In the genomic region with DNA sequence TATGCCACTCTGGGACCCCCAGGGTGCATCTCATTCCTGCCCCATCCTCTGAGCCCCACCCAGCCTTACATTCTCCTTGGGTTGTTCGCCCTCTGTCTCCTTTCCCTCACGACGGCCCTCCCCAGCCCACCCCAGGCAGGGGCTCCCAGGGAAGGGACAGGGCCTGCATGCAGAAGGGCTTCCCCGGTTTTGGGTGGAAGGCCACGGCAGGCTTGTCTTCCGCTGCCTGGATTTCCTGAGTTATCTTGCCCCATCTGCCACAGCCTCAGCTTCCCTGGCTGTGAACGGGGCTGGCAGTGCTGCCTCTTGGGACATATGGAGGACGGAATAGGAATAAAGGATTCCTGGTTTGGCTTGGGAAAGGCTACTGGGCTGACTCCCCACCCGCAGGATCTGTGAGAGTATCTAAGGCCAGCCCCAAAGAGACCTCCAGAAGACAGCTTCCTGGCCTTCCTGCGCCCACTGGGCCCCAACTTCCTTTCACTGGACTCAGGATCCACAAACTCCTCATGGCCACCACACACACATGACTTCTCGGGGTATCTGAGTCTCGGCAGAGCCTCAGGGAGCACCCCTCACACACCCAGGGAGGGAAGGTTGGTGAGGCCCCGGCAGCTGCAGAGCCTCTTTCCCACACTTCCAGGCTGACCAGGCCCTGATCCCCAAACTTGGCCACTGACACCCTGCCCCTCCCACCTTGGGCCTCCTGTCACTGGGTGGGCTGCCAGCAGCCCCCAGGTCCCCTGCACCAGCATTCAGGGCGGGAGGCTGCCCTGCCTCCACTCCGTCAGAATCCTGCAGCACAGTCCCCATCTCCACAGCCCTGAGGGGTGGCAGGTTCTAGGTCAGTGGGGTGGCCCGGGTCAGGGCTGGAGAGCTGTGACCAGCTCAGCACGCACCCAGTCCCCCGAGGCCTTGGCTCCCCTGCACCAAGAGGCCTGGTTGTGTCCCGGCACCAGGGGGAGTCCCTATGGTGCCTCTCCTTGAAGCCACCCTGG, we compare ENCODE assay signal across 2 cellular contexts.
TF ChIP-seq lines count a peak whose summit lies in the region.

No MANE protein-coding gene starts in this region.

TF ChIP-seq in SK-N-SH, 30 proteins besides CTCF, POLR2A, EP300 and RAD21:
- TF ChIP-seq POLR2AphosphoS5 (IDR thresholded peaks at IDR 0.05; ENCODE audit: low read depth, low read length) = no peak
- no peak for TF ChIP-seq RCOR1 (IDR thresholded peaks at IDR 0.05; ENCODE audit: low read length)
TF ChIP-seq in SK-N-SH: peak in this region for 0.

TF ChIP-seq in SK-N-SH treated with all-trans-retinoic acid at 6 μM for 48 hours, 23 proteins besides CTCF, POLR2A, EP300 and RAD21:
- TF ChIP-seq SNAI2 (CRISPR knock-in tag; IDR thresholded peaks at IDR 0.05) (no peak), ZNF8 (CRISPR knock-in tag; IDR thresholded peaks at IDR 0.05) (no peak), OSR1 (CRISPR knock-in tag; IDR thresholded peaks at IDR 0.05) (no peak), CSRNP3 (CRISPR knock-in tag; IDR thresholded peaks at IDR 0.05) (no peak), ZNF565 (CRISPR knock-in tag; conservative IDR thresholded peaks at IDR 0.05; ENCODE audit: low read depth) (no peak), ISL1 (CRISPR knock-in tag; IDR thresholded peaks at IDR 0.05) (no peak), ARNTL (CRISPR knock-in tag; IDR thresholded peaks at IDR 0.05; ENCODE audit: borderline replicate concordance, low read depth) (no peak), RARB (CRISPR knock-in tag; IDR thresholded peaks at IDR 0.05) (no peak), GLIS3 (CRISPR knock-in tag; IDR thresholded peaks at IDR 0.05) (no peak), ZC3H10 (CRISPR knock-in tag; IDR thresholded peaks at IDR 0.05) (no peak), BACH2 (CRISPR knock-in tag; IDR thresholded peaks at IDR 0.05; ENCODE audit: borderline replicate concordance) (no peak), CSDC2 (CRISPR knock-in tag; IDR thresholded peaks at IDR 0.05) (no peak)
TF ChIP-seq in SK-N-SH treated with all-trans-retinoic acid at 6 μM for 48 hours: peak in this region for 0.
